Comparison of ENCODE assay signal across 11 cellular contexts in genomic region chr7:118372530-118372929, GRCh38.
DNase-seq lines count a peak whose midpoint lies in the region; ATAC-seq, FAIRE-seq and TF ChIP-seq lines count a peak whose summit lies in the region.
"Had no signal": no experiment of that assay in that cellular context is flagged by ENCODE, and none has a peak within 500 bp of the region (broad histone marks: within the 10 kb centered on the region; RNA-seq: fewer than 3 reads in every experiment).

No MANE protein-coding gene starts in this region.

- H3K4me3 ChIP-seq in stomach = no peak overlapping the region
- H3K4me3 ChIP-seq: right lobe of liver had no signal

- no peaks in the 10 kb centered on the region for H3K9me3 ChIP-seq in stomach
- H3K9me3 ChIP-seq: right lobe of liver had no signal

- peak; percentile 1 for DNase-seq in RPMI7951 (ENCODE audit: low read depth)
- DNase-seq in inferior parietal cortex (ENCODE audit: extremely low spot score) = peak; percentile 18
- DNase-seq in stomach = no peak
- no peak for DNase-seq in SW480 (ENCODE audit: low spot score)
- DNase-seq in NCI-H345 treated with DMSO at 0.1 percent for 48 hours (lab: John Stamatoyannopoulos, UW; ENCODE audit: unreplicated experiment) = no peak
- no peak for DNase-seq in GM12891 (ENCODE audit: insufficient read length, low spot score)
- DNase-seq: activated gamma-delta T cell treated with Interleukin-2 at 50 U/mL for 16 hours, NCI-H187 treated with DMSO at 0.1 percent for 48 hours, right lobe of liver had no signal

- no peak overlapping the region for H3K27ac ChIP-seq in stomach
- H3K27ac ChIP-seq: right lobe of liver had no signal

- intact Hi-C loops in stomach (cut with DNase I; ENCODE audit: low total_unique reads) = no loop called here

- no peak for FAIRE-seq in GM12891 (lab: Jason Lieb, UNC)

- no peaks in the 10 kb centered on the region for H3K36me3 ChIP-seq in stomach
- H3K36me3 ChIP-seq: right lobe of liver had no signal

- 12 to 57% (median 35%) methylated on average over 1 of the region's 1 CpG for WGBS in stomach, 5 donors

- ATAC-seq in GM18511 (IDR thresholded peaks at IDR 0.05; ENCODE audit: unreplicated experiment) = peak; percentile 60
- ATAC-seq in HG03175 (IDR thresholded peaks at IDR 0.05; ENCODE audit: unreplicated experiment) = peak; percentile 59
- ATAC-seq: right lobe of liver had no signal

- peaks cover 0 to 8% (median 3%) of the 10 kb centered on the region in 4 donors for H3K4me1 ChIP-seq in stomach
- H3K4me1 ChIP-seq: right lobe of liver had no signal

- no peak for TF ChIP-seq EP300 in stomach (IDR thresholded peaks at IDR 0.05)

- TF ChIP-seq POLR2A in stomach (IDR thresholded peaks at IDR 0.05) = no peak
- no peak for TF ChIP-seq POLR2A in GM12891 (IDR thresholded peaks at IDR 0.05; ENCODE audit: low read depth, low read length)

- no peak for TF ChIP-seq CTCF in stomach (IDR thresholded peaks at IDR 0.05)

- no peaks in the 10 kb centered on the region for H3K27me3 ChIP-seq in stomach
- H3K27me3 ChIP-seq: right lobe of liver had no signal

TF ChIP-seq in GM12891, 5 proteins besides CTCF, POLR2A, EP300 and RAD21:
- no peak for TF ChIP-seq PAX5 (IDR thresholded peaks at IDR 0.05; ENCODE audit: insufficient read depth, low read length, severe bottlenecking)
- no peak for TF ChIP-seq SPI1 (IDR thresholded peaks at IDR 0.05; ENCODE audit: low read depth, low read length)
- TF ChIP-seq POU2F2 (IDR thresholded peaks at IDR 0.05; ENCODE audit: low read depth, low read length) = no peak
- no peak for TF ChIP-seq TAF1 (IDR thresholded peaks at IDR 0.05; ENCODE audit: low read depth, low read length)
- TF ChIP-seq POLR2AphosphoS5 (IDR thresholded peaks at IDR 0.05; ENCODE audit: low read depth, low read length) = no peak

Comparison
In these comparisons a context has a peak if more than half of its experiments do, and no peak if none do; other contexts are left out.
1. DNase-seq: peak in RPMI7951 (single experiment) and inferior parietal cortex (single experiment); none in stomach (single experiment), SW480 (single experiment), NCI-H345 treated with DMSO at 0.1 percent for 48 hours (single experiment) and GM12891 (single experiment).